ENCODE assay signal across 2 cellular contexts in genomic region chr19:55393362-55393761, GRCh38.
TF ChIP-seq lines count a peak whose summit lies in the region.

No MANE protein-coding gene starts in this region.

TF ChIP-seq in HEK293T, 16 proteins besides CTCF, POLR2A, EP300 and RAD21:
- no peak for TF ChIP-seq BHLHE40 (IDR thresholded peaks at IDR 0.05; ENCODE audit: borderline replicate concordance)
- no peak for TF ChIP-seq ARNT (IDR thresholded peaks at IDR 0.05)
- peak; percentile 67 for TF ChIP-seq PKNOX1 (IDR thresholded peaks at IDR 0.05)
- no peak for TF ChIP-seq CTBP1 (IDR thresholded peaks at IDR 0.05; ENCODE audit: borderline replicate concordance)

TF ChIP-seq in K562, 482 proteins besides CTCF, POLR2A, EP300 and RAD21:
- TF ChIP-seq CEBPG (CRISPR knock-in tag; IDR thresholded peaks at IDR 0.05) (peak; percentile 60; the same call in 1 of the 2 replicates), CEBPG (tag; conservative IDR thresholded peaks at IDR 0.05 in 1 of 2, IDR thresholded peaks at IDR 0.05 in 1 of 2) (no peak; a peak in 1 of 4 replicates), ZNF175 (CRISPR knock-in tag; IDR thresholded peaks at IDR 0.05; ENCODE audit: low read depth) (0 out of 2 replicates have a peak, but pooled peaks have one; percentile 35), CTCFL (IDR thresholded peaks at IDR 0.05; ENCODE audit: borderline replicate concordance, insufficient read depth, low read depth, low read length, poor library complexity, severe bottlenecking) (no peak), PKNOX1 (IDR thresholded peaks at IDR 0.05) (peak; percentile 86)
- TF ChIP-seq, protein P1, sequence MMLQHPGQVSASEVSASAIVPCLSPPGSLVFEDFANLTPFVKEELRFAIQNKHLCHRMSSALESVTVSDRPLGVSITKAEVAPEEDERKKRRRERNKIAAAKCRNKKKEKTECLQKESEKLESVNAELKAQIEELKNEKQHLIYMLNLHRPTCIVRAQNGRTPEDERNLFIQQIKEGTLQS (IDR thresholded peaks at IDR 0.05), result peak; percentile 53
- TF ChIP-seq, protein P1 (CRISPR knock-in tag; conservative IDR thresholded peaks at IDR 0.05), result no peak
